13 cellular contexts compared by ENCODE assay signal in the genomic region with DNA sequence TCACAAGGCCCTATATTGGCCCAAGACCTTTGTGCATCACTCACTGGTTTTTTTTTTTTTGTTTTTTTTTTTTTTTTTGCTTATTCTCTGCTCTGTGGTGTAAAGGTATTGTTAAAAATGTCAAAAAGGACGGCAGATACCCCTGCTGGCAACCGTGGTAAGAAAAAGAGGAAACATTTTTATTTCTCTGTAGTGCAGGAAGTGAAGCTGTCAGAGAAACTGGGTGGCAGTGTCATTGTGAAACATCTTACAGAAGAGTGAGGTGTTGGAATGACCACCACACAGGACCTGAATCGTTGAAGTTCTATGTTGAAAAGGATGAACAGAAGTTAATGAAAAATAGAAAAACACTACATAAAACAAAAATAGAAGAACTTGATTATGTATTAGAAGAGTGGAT.
A peak's percentile ranks its signal among the peaks of the same experiment; 100 is the strongest.
DNase-seq lines count a peak whose midpoint lies in the region; ATAC-seq lines count a peak whose summit lies in the region.
"Had no signal": no experiment of that assay in that cellular context is flagged by ENCODE, and none has a peak within 500 bp of the region (broad histone marks: within the 10 kb centered on the region; RNA-seq: fewer than 3 reads in every experiment).

No MANE protein-coding gene starts in this region.

- no peaks in the 10 kb centered on the region for H3K9me3 ChIP-seq in right cardiac atrium (ENCODE audit: control insufficient read depth, low read length)
- H3K9me3 ChIP-seq: upper lobe of left lung had no signal

- H3K36me3 Mint-ChIP-seq in T-helper 2 cell treated with Interferon-gamma antibody and Interleukin-4, amounts not matched to agents 5 μg/mL and 100 μg/mL, for 36 hours (ENCODE audit: low read depth), result no peaks in the 10 kb centered on the region

- H3K4me3 Mint-ChIP-seq in T-helper 2 cell treated with Interferon-gamma antibody and Interleukin-4, amounts not matched to agents 5 μg/mL and 100 μg/mL, for 36 hours, result no peak overlapping the region

- H3K4me1 Mint-ChIP-seq in T-helper 2 cell treated with Interferon-gamma antibody and Interleukin-4, amounts not matched to agents 5 μg/mL and 100 μg/mL, for 36 hours (ENCODE audit: low read depth), result peaks cover 7% of the 10 kb centered on the region

- H3K27me3 Mint-ChIP-seq in T-helper 2 cell treated with Interferon-gamma antibody and Interleukin-4, amounts not matched to agents 5 μg/mL and 100 μg/mL, for 36 hours (ENCODE audit: low read depth), result no peaks in the 10 kb centered on the region

- DNase-seq in T-helper 2 cell treated with Interferon-gamma antibody and Interleukin-4, amounts not matched to agents 5 μg/mL and 100 μg/mL, for 36 hours (ENCODE audit: low spot score), result no peak
- DNase-seq in right cardiac atrium (no peak), left ventricle myocardium superior (no peak), activated T-cell treated with anti-CD3 and anti-CD28 coated beads for 4 hours (no peak)
- DNase-seq in activated effector memory CD4-positive, alpha-beta T cell treated with Interleukin-2 at 50 U/mL for 16 hours, result no peak
- DNase-seq: DMS79 treated with DMSO at 0.1 percent for 48 hours; NCI-H2081; stimulated activated CD4-positive, alpha-beta T cell treated with anti-CD3 and anti-CD28 coated beads, Interleukin-1b, Interleukin-23, amount 100 ng/mL, for 48 hours; SW 1271; upper lobe of left lung had no signal

- no peaks in the 10 kb centered on the region for H3K27me3 ChIP-seq in right cardiac atrium (ENCODE audit: control insufficient read depth, insufficient read depth)
- H3K27me3 ChIP-seq: upper lobe of left lung had no signal

- H3K27ac Mint-ChIP-seq in T-helper 2 cell treated with Interferon-gamma antibody and Interleukin-4, amounts not matched to agents 5 μg/mL and 100 μg/mL, for 36 hours, result peak overlapping the region; percentile 11

- no peak overlapping the region for H3K4me3 ChIP-seq in right cardiac atrium (ENCODE audit: low read length)
- H3K4me3 ChIP-seq: upper lobe of left lung had no signal

- no peaks in the 10 kb centered on the region for H3K9me3 Mint-ChIP-seq in T-helper 2 cell treated with Interferon-gamma antibody and Interleukin-4, amounts not matched to agents 5 μg/mL and 100 μg/mL, for 36 hours

- no peaks in the 10 kb centered on the region for H3K4me1 ChIP-seq in right cardiac atrium (ENCODE audit: control insufficient read depth, insufficient read depth, low read length)
- H3K4me1 ChIP-seq: upper lobe of left lung had no signal

- 62% methylated on average over 3 of the region's 3 CpGs for WGBS in right cardiac atrium

- H3K27ac ChIP-seq in right cardiac atrium (ENCODE audit: low read length), result no peak overlapping the region
- H3K27ac ChIP-seq: upper lobe of left lung had no signal

- ATAC-seq in GM18517 (IDR thresholded peaks at IDR 0.05; ENCODE audit: unreplicated experiment) (peak; percentile 96), GM21381 (IDR thresholded peaks at IDR 0.05; ENCODE audit: unreplicated experiment) (peak; percentile 93), HG03159 (IDR thresholded peaks at IDR 0.05; ENCODE audit: unreplicated experiment) (peak; percentile 96), right cardiac atrium (no peak), left ventricle myocardium superior (no peak)

- intact Hi-C loops in right cardiac atrium (cut with DNase I) (no loop called here), left ventricle myocardium superior (cut with micrococcal nuclease) (no loop called here)

Comparison
In these comparisons a context has a peak if more than half of its experiments do, and no peak if none do; other contexts are left out.
1. ATAC-seq: peak in GM18517 (single experiment), GM21381 (single experiment) and HG03159 (single experiment); none in right cardiac atrium (0 of 2) and left ventricle myocardium superior (single experiment).